Comparison of ENCODE assay signal across 15 cellular contexts in the genomic region with DNA sequence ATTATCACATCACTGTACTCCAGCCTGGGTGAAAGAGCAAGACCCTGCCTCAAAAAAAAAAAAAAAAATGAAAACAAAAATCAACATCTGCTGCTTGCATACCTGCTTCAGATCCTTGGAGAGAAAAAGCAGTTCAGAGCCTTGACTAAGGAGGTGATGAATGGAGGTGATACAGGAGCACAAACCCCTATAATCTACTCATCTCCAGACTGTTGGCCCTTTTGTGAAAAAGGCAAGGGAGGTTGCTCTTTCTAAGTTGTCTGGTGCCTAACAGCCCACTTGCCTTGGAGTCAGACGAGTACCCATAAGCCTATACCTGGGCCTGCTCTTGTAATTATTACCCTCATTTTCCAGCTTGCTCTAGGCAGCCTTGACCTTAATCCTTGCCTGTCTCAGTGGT. TPM values are rescaled to one million over a fixed set of nuclear protein-coding genes. Genes with fewer than 3 reads are reported as not detected.
DNase-seq lines count a peak whose midpoint lies in the region; ATAC-seq, FAIRE-seq and TF ChIP-seq lines count a peak whose summit lies in the region.
"Had no signal": no experiment of that assay in that cellular context is flagged by ENCODE, and none has a peak within 500 bp of the region (broad histone marks: within the 10 kb centered on the region; RNA-seq: fewer than 3 reads in every experiment).

No MANE protein-coding gene starts in this region.

- H3K27me3 ChIP-seq in HepG2 (ENCODE audit: control insufficient read depth in 1 of 2, insufficient read depth in 2 of 2, low read length in 2 of 2) (no peaks in the 10 kb centered on the region; a peak in 1 of 5 replicates), right lobe of liver (no peaks in the 10 kb centered on the region), SU-DHL-6 (ENCODE audit: low read length) (no peaks in the 10 kb centered on the region), iPS-15b (ENCODE audit: control insufficient read depth, insufficient read depth, low read length) (no peaks in the 10 kb centered on the region)
- H3K27me3 ChIP-seq: esophagus squamous epithelium had no signal

- peak overlapping the region; percentile 96 for H3K4me2 ChIP-seq in HepG2 (ENCODE audit: low read depth, low read length)
- H3K4me2 ChIP-seq in SU-DHL-6 (ENCODE audit: low read depth, low read length, poor library complexity, severe bottlenecking), result peak overlapping the region; percentile 76

- H3K36me3 ChIP-seq in HepG2 (replicated peaks in 1 of 2; ENCODE audit: control insufficient read depth in 1 of 2, insufficient read depth in 2 of 2, low read length in 2 of 2) (no peaks in the 10 kb centered on the region), right lobe of liver (no peaks in the 10 kb centered on the region), SU-DHL-6 (ENCODE audit: low read length) (no peaks in the 10 kb centered on the region), iPS-15b (ENCODE audit: control insufficient read depth, insufficient read depth, low read length) (no peaks in the 10 kb centered on the region)
- H3K36me3 ChIP-seq: esophagus squamous epithelium had no signal

- no peak for ATAC-seq in HepG2
- ATAC-seq in right lobe of liver, result no peak
- ATAC-seq in left cardiac atrium, result no peak

- TF ChIP-seq POLR2A in HepG2 (IDR thresholded peaks at IDR 0.05; ENCODE audit: insufficient read depth in 1 of 2, low read depth in 2 of 2, low read length in 2 of 2) (no peak), right lobe of liver (IDR thresholded peaks at IDR 0.05) (no peak)

- 18% methylated on average over 1 of the region's 1 CpG for WGBS in HepG2 (ENCODE audit: low lambda C conversion rate)
- WGBS in right lobe of liver (ENCODE audit: insufficient coverage, low coverage, low lambda C conversion rate, missing lambda C conversion rate), result no CpG with 5 or more reads among the region's 1 CpG

- BruUV-seq in HepG2 (replicated peaks; lab: Mats Ljungman, UMichigan), result no TSS peak

- H3F3A ChIP-seq in SU-DHL-6 (ENCODE audit: insufficient read depth), result peaks cover 11% of the 10 kb centered on the region; the same call in 1 of the 2 replicates

- H2AFZ ChIP-seq in HepG2 (ENCODE audit: low read length) (no peak overlapping the region), SU-DHL-6 (ENCODE audit: low read depth, low read length, severe bottlenecking) (no peak overlapping the region)

- FAIRE-seq in HepG2 (lab: Jason Lieb, UNC), result no peak
- FAIRE-seq: islet of Langerhans had no signal

- peaks cover 78% of the 10 kb centered on the region for H3K4me1 ChIP-seq in HepG2 (ENCODE audit: insufficient read depth, low read length)
- peaks cover 0 to 35% (median 5%) of the 10 kb centered on the region in 4 donors for H3K4me1 ChIP-seq in right lobe of liver
- peaks cover 25% of the 10 kb centered on the region for H3K4me1 ChIP-seq in iPS-15b (ENCODE audit: control insufficient read depth, insufficient read depth, low read length)

- H3K4me3 ChIP-seq in HepG2 (replicated peaks in 1 of 3; ENCODE audit: insufficient read depth in 1 of 3, low read depth in 2 of 3, low read length in 3 of 3) (peak overlapping the region; percentile 78 to 96 (median 90)), right lobe of liver (no peak overlapping the region), SU-DHL-6 (ENCODE audit: insufficient read depth, low read length, poor library complexity, severe bottlenecking) (no peak overlapping the region), iPS-15b (ENCODE audit: low read depth, low read length) (peak overlapping the region; percentile 1)

- H4K20me1 ChIP-seq in HepG2 (ENCODE audit: insufficient read depth, low read length) (no peaks in the 10 kb centered on the region), SU-DHL-6 (ENCODE audit: low read depth, low read length) (no peaks in the 10 kb centered on the region)

- H3K9ac ChIP-seq in HepG2 (ENCODE audit: insufficient read depth, low read depth, low read length), result 0 out of 2 replicates have a peak overlapping the region, but pooled peaks have one; percentile 85
- H3K9ac ChIP-seq in SU-DHL-6 (ENCODE audit: low read length), result peak overlapping the region; percentile 75
- H3K9ac ChIP-seq in iPS-15b (ENCODE audit: low read depth, low read length), result no peak overlapping the region

- POLR2A ChIA-PET in HepG2 (lab: Yijun Ruan, JAX), result interaction anchor here (0.7 kb wide), 1 partner anchor 88 kb away, joined by 3 read pairs; no protein-coding TSS in a partner anchor

- no peaks in the 10 kb centered on the region for H3K9me3 ChIP-seq in HepG2 (ENCODE audit: low read length)
- H3K9me3 ChIP-seq in right lobe of liver, result no peaks in the 10 kb centered on the region
- no peaks in the 10 kb centered on the region for H3K9me3 ChIP-seq in SU-DHL-6 (ENCODE audit: insufficient read depth, low read length)
- no peaks in the 10 kb centered on the region for H3K9me3 ChIP-seq in iPS-15b (ENCODE audit: control insufficient read depth, insufficient read depth, low read length)
- H3K9me3 ChIP-seq: esophagus squamous epithelium had no signal

- H3K79me2 ChIP-seq in HepG2 (ENCODE audit: insufficient read depth, low read length) (peaks cover 61% of the 10 kb centered on the region), SU-DHL-6 (ENCODE audit: insufficient read depth, low read length) (peaks cover 43% of the 10 kb centered on the region)

- CTCF ChIA-PET in HepG2 (lab: Yijun Ruan, JAX; ENCODE audit: low intra/inter-chr PET ratio, low total read pairs), result no interaction called here

- H3K27ac ChIP-seq in HepG2 (ENCODE audit: extremely low read length, insufficient read depth, low read length), result no peak overlapping the region
- H3K27ac ChIP-seq in right lobe of liver, result no peak overlapping the region
- H3K27ac ChIP-seq in SU-DHL-6 (ENCODE audit: low read depth, low read length), result no peak overlapping the region

- TF ChIP-seq EP300 in HepG2 (IDR thresholded peaks at IDR 0.05; ENCODE audit: low read depth in 2 of 2, low read length in 2 of 2) (no peak), HepG2 (CRISPR knock-in tag; IDR thresholded peaks at IDR 0.05; ENCODE audit: borderline replicate concordance) (no peak)

- intact Hi-C loops in HepG2 (cut with micrococcal nuclease; ENCODE audit: unreplicated experiment) (loop anchor here (2.0 to 10.0 kb wide), 3 partner anchors 27 to 339 kb away; partner anchors contain the start of gene WBP1L), right lobe of liver (cut with DNase I) (no loop called here), left cardiac atrium (cut with DNase I) (no loop called here)

- TF ChIP-seq RAD21 in HepG2 (CRISPR knock-in tag; IDR thresholded peaks at IDR 0.05), result no peak

- DNase-seq in HepG2 (ENCODE audit: low spot score) (no peak), right lobe of liver (no peak), globus pallidus (ENCODE audit: low spot score) (no peak), HPDE6-E6E7 (ENCODE audit: extremely low spot score) (no peak), left cardiac atrium (no peak), cerebellar nuclear complex (lab: John Stamatoyannopoulos, UW) (no peak)
- DNase-seq: central memory CD4-positive, alpha-beta T cell; esophagus squamous epithelium; GOT3; Kasumi-1; NCI-H345; substantia nigra had no signal

- in situ Hi-C loops in HepG2 (cut with HindIII; ENCODE audit: extremely low pct_ligation_motif_present, low pct_unique_long_range_greater_than_20kb), result no loop called here

- no peak for TF ChIP-seq CTCF in HepG2 (CRISPR knock-in tag; IDR thresholded peaks at IDR 0.05)
- no peak for TF ChIP-seq CTCF in right lobe of liver (IDR thresholded peaks at IDR 0.05)
- TF ChIP-seq CTCF in SU-DHL-6 (IDR thresholded peaks at IDR 0.05; ENCODE audit: insufficient read depth, low read length, poor library complexity, severe bottlenecking), result no peak

- no peaks in the 10 kb centered on the region for H3K9me2 ChIP-seq in SU-DHL-6 (replicated peaks; ENCODE audit: insufficient read depth, low read length)

RNA-seq across cellular contexts. Expression of gene SFXN2, which starts 1.4 kb away (rescaled TPM):
- total RNA-seq in HepG2 (2016; rRNA removed; fragmentation: Illumina TruSeq; extraction: Trizol) (20.6 and 21.1 TPM in 2 replicates), right lobe of liver (10 to 100 TPM in 4 of 6 experiments, 1 to 10 TPM in 2; 7.1 to 29.7 (median 16.5) TPM), left cardiac atrium (1 to 10 TPM; 3.2 to 4.0 TPM)
- 3.3 and 5.4 TPM in 2 replicates for total RNA-seq in HepG2 (2016; cell fraction: cytosol; rRNA removed; fragmentation: Illumina TruSeq; extraction: Trizol; ENCODE audit: low read depth)
- total RNA-seq in HepG2 (2016; cell fraction: insoluble cytoplasmic fraction; rRNA removed; fragmentation: Illumina TruSeq; extraction: Trizol), result 20.6 and 21.4 TPM in 2 replicates
- 11.4 and 11.6 TPM in 2 replicates for total RNA-seq in HepG2 (2016; cell fraction: membrane; rRNA removed; fragmentation: Illumina TruSeq; extraction: Trizol)
- total RNA-seq in HepG2 (2016; cell fraction: nucleus; rRNA removed; fragmentation: Illumina TruSeq; extraction: Trizol), result 28.0 and 31.8 TPM in 2 replicates
- polyA plus RNA-seq in HepG2 (2011; rRNA removed), result 12.8 and 13.2 TPM in 2 replicates
- 5.4 and 6.9 TPM in 2 replicates for polyA plus RNA-seq in HepG2 (2011; cell fraction: cytosol; rRNA removed)
- 22.9 and 27.4 TPM in 2 replicates for polyA plus RNA-seq in HepG2 (2011; cell fraction: nucleus; rRNA removed)
- 3.6 and 9.3 TPM in 2 replicates for polyA plus RNA-seq in HepG2 (2012)
- polyA plus RNA-seq in HepG2 (2016; cell fraction: cytosol; fragmentation: Illumina TruSeq; extraction: Trizol; ENCODE audit: low read depth), result 3.8 and 4.0 TPM in 2 replicates
- polyA plus RNA-seq in HepG2 (2016; cell fraction: insoluble cytoplasmic fraction; fragmentation: Illumina TruSeq; extraction: Trizol; ENCODE audit: low read depth), result 19.3 and 19.8 TPM in 2 replicates
- polyA plus RNA-seq in HepG2 (2016; cell fraction: membrane; fragmentation: Illumina TruSeq; extraction: Trizol; ENCODE audit: low read depth), result 7.4 and 7.7 TPM in 2 replicates
- 35.9 and 39.3 TPM in 2 replicates for polyA plus RNA-seq in HepG2 (2016; cell fraction: nucleus; fragmentation: Illumina TruSeq; extraction: Trizol; ENCODE audit: insufficient read depth, low read depth)
- polyA minus RNA-seq in HepG2 (2011; rRNA and poly(A)+ RNA removed; ENCODE audit: low replicate concordance), result 40.1 and 60.7 TPM in 2 replicates
- 4.2 and 4.6 TPM in 2 replicates for polyA minus RNA-seq in HepG2 (2011; cell fraction: cytosol; rRNA and poly(A)+ RNA removed)
- polyA minus RNA-seq in HepG2 (2011; cell fraction: nucleus; rRNA and poly(A)+ RNA removed), result 22.6 and 30.6 TPM in 2 replicates

RNA-seq across cellular contexts. Expression of gene ARL3, which starts 1.7 kb away (rescaled TPM):
- total RNA-seq in HepG2 (2016; rRNA removed; fragmentation: Illumina TruSeq; extraction: Trizol) (6.6 and 10.0 TPM in 2 replicates), right lobe of liver (1 to 10 TPM; 1.1 to 3.3 (median 2.3) TPM), left cardiac atrium (10 to 100 TPM; 12.0 to 12.4 TPM)
- 2.5 and 2.7 TPM in 2 replicates for total RNA-seq in HepG2 (2016; cell fraction: cytosol; rRNA removed; fragmentation: Illumina TruSeq; extraction: Trizol; ENCODE audit: low read depth)
- 6.6 and 10.2 TPM in 2 replicates for total RNA-seq in HepG2 (2016; cell fraction: insoluble cytoplasmic fraction; rRNA removed; fragmentation: Illumina TruSeq; extraction: Trizol)
- 3.3 and 3.5 TPM in 2 replicates for total RNA-seq in HepG2 (2016; cell fraction: membrane; rRNA removed; fragmentation: Illumina TruSeq; extraction: Trizol)
- total RNA-seq in HepG2 (2016; cell fraction: nucleus; rRNA removed; fragmentation: Illumina TruSeq; extraction: Trizol), result 2.8 and 3.0 TPM in 2 replicates
- polyA plus RNA-seq in HepG2 (2011; rRNA removed), result 3.9 and 5.2 TPM in 2 replicates
- 2.9 and 3.4 TPM in 2 replicates for polyA plus RNA-seq in HepG2 (2011; cell fraction: cytosol; rRNA removed)
- 1.2 and 1.4 TPM in 2 replicates for polyA plus RNA-seq in HepG2 (2011; cell fraction: nucleus; rRNA removed)
- polyA plus RNA-seq in HepG2 (2012), result 5.8 TPM in 2 replicates
- polyA plus RNA-seq in HepG2 (2016; cell fraction: cytosol; fragmentation: Illumina TruSeq; extraction: Trizol; ENCODE audit: low read depth), result 3.3 and 3.9 TPM in 2 replicates
- 10.6 and 12.6 TPM in 2 replicates for polyA plus RNA-seq in HepG2 (2016; cell fraction: insoluble cytoplasmic fraction; fragmentation: Illumina TruSeq; extraction: Trizol; ENCODE audit: low read depth)
- polyA plus RNA-seq in HepG2 (2016; cell fraction: membrane; fragmentation: Illumina TruSeq; extraction: Trizol; ENCODE audit: low read depth), result 2.9 and 3.5 TPM in 2 replicates
- 4.1 and 5.5 TPM in 2 replicates for polyA plus RNA-seq in HepG2 (2016; cell fraction: nucleus; fragmentation: Illumina TruSeq; extraction: Trizol; ENCODE audit: insufficient read depth, low read depth)
- 0.94 and 3.1 TPM in 2 replicates for polyA minus RNA-seq in HepG2 (2011; rRNA and poly(A)+ RNA removed; ENCODE audit: low replicate concordance)
- 1.3 and 1.5 TPM in 2 replicates for polyA minus RNA-seq in HepG2 (2011; cell fraction: cytosol; rRNA and poly(A)+ RNA removed)
- polyA minus RNA-seq in HepG2 (2011; cell fraction: nucleus; rRNA and poly(A)+ RNA removed), result 1.4 and 1.7 TPM in 2 replicates

RNA-seq across cellular contexts. Expression of gene WBP1L, which starts 27.9 kb away (rescaled TPM):
- total RNA-seq in HepG2 (2016; rRNA removed; fragmentation: Illumina TruSeq; extraction: Trizol) (8.3 and 11.6 TPM in 2 replicates), right lobe of liver (10 to 100 TPM; 24.1 to 58.4 (median 32.8) TPM), left cardiac atrium (10 to 100 TPM; 30.6 to 41.1 TPM)
- 4.0 and 4.2 TPM in 2 replicates for total RNA-seq in HepG2 (2016; cell fraction: cytosol; rRNA removed; fragmentation: Illumina TruSeq; extraction: Trizol; ENCODE audit: low read depth)
- 8.5 and 10.6 TPM in 2 replicates for total RNA-seq in HepG2 (2016; cell fraction: insoluble cytoplasmic fraction; rRNA removed; fragmentation: Illumina TruSeq; extraction: Trizol)
- total RNA-seq in HepG2 (2016; cell fraction: membrane; rRNA removed; fragmentation: Illumina TruSeq; extraction: Trizol), result 15.7 and 18.8 TPM in 2 replicates
- total RNA-seq in HepG2 (2016; cell fraction: nucleus; rRNA removed; fragmentation: Illumina TruSeq; extraction: Trizol), result 6.4 and 7.2 TPM in 2 replicates
- polyA plus RNA-seq in HepG2 (2011; rRNA removed), result 12.3 and 14.9 TPM in 2 replicates
- 18.7 and 19.4 TPM in 2 replicates for polyA plus RNA-seq in HepG2 (2011; cell fraction: cytosol; rRNA removed)
- 8.0 and 9.0 TPM in 2 replicates for polyA plus RNA-seq in HepG2 (2011; cell fraction: nucleus; rRNA removed)
- polyA plus RNA-seq in HepG2 (2012), result 11.9 and 14.7 TPM in 2 replicates
- 2.6 and 2.8 TPM in 2 replicates for polyA plus RNA-seq in HepG2 (2016; cell fraction: cytosol; fragmentation: Illumina TruSeq; extraction: Trizol; ENCODE audit: low read depth)
- polyA plus RNA-seq in HepG2 (2016; cell fraction: insoluble cytoplasmic fraction; fragmentation: Illumina TruSeq; extraction: Trizol; ENCODE audit: low read depth), result 10.0 and 11.7 TPM in 2 replicates
- polyA plus RNA-seq in HepG2 (2016; cell fraction: membrane; fragmentation: Illumina TruSeq; extraction: Trizol; ENCODE audit: low read depth), result 10.4 and 14.8 TPM in 2 replicates
- polyA plus RNA-seq in HepG2 (2016; cell fraction: nucleus; fragmentation: Illumina TruSeq; extraction: Trizol; ENCODE audit: insufficient read depth, low read depth), result 9.0 and 9.1 TPM in 2 replicates
- polyA minus RNA-seq in HepG2 (2011; rRNA and poly(A)+ RNA removed; ENCODE audit: low replicate concordance), result 33.2 and 39.2 TPM in 2 replicates
- polyA minus RNA-seq in HepG2 (2011; cell fraction: cytosol; rRNA and poly(A)+ RNA removed), result 12.8 and 18.7 TPM in 2 replicates
- polyA minus RNA-seq in HepG2 (2011; cell fraction: nucleus; rRNA and poly(A)+ RNA removed), result 6.4 and 8.5 TPM in 2 replicates

Comparison
In these comparisons a context has a peak if more than half of its experiments do, and no peak if none do; other contexts are left out.
1. H3K4me3 ChIP-seq: peak in HepG2 (3 of 3) and iPS-15b (single experiment); none in right lobe of liver (0 of 3) and SU-DHL-6 (single experiment).